In genomic region chr17:58806046-58806445, GRCh38 we compare ENCODE assay signal across 34 cellular contexts. TPM values are rescaled to one million over a fixed set of nuclear protein-coding genes. Genes with fewer than 3 reads are reported as not detected.
"Had no signal": no experiment of that assay in that cellular context is flagged by ENCODE, and none has a peak within 500 bp of the region (broad histone marks: within the 10 kb centered on the region; RNA-seq: fewer than 3 reads in every experiment).

No MANE protein-coding gene starts in this region.

- ATAC-seq: activated naive CD4-positive, alpha-beta T cell treated with anti-CD3 and anti-CD28 coated beads, Interleukin-2, amount 50 U/mL, for 72 hours; activated T-cell treated with anti-CD3 and anti-CD28 coated beads, Interleukin-2, amount 50 U/mL, for 72 hours; gastroesophageal sphincter; T-helper 17 cell had no signal

- H3K9me3 Mint-ChIP-seq: activated naive CD4-positive, alpha-beta T cell treated with anti-CD3 and anti-CD28 coated beads, Interleukin-2, amount 10 ng/mL, durations not matched to agents 7 days and 5 days; activated naive CD4-positive, alpha-beta T cell treated with anti-CD3 and anti-CD28 coated beads, Interleukin-2, amount 50 U/mL, for 72 hours; activated T-cell treated with anti-CD3 and anti-CD28 coated beads, Interleukin-2, amount 50 U/mL, for 72 hours had no signal

- H3K27me3 ChIP-seq: ascending aorta, breast epithelium, cardiac muscle cell, colonic mucosa, esophagus squamous epithelium had no signal

- H3K4me1 ChIP-seq: ascending aorta, breast epithelium, colonic mucosa, esophagus squamous epithelium, gastroesophageal sphincter had no signal

- H3K27ac Mint-ChIP-seq: activated CD4-positive, alpha-beta memory T cell treated with anti-CD3 and anti-CD28 coated beads, Interleukin-2, amount 10 ng/mL, durations not matched to agents 7 days and 5 days; activated CD4-positive, alpha-beta T cell treated with anti-CD3 and anti-CD28 coated beads, Interleukin-2, amount 10 ng/mL, durations not matched to agents 7 days and 5 days; activated naive CD4-positive, alpha-beta T cell treated with anti-CD3 and anti-CD28 coated beads, Interleukin-2, amount 10 ng/mL, durations not matched to agents 7 days and 5 days; activated naive CD4-positive, alpha-beta T cell treated with anti-CD3 and anti-CD28 coated beads, Interleukin-2, amount 50 U/mL, for 72 hours; activated naive CD8-positive, alpha-beta T cell treated with anti-CD3 and anti-CD28 coated beads, Interleukin-2, amount 10 ng/mL, durations not matched to agents 7 days and 5 days; activated T-cell treated with anti-CD3 and anti-CD28 coated beads, Interleukin-2, amount 50 U/mL, for 24 hours; activated T-cell treated with anti-CD3 and anti-CD28 coated beads, Interleukin-2, amount 50 U/mL, for 72 hours; brain; T-helper 17 cell; T-helper 2 cell treated with Interferon-gamma antibody and Interleukin-4, amounts not matched to agents 5 μg/mL and 100 μg/mL, for 36 hours had no signal

- H3K27me3 Mint-ChIP-seq: brain had no signal

- H3K4me1 Mint-ChIP-seq: activated CD4-positive, alpha-beta memory T cell treated with anti-CD3 and anti-CD28 coated beads, Interleukin-2, amount 10 ng/mL, durations not matched to agents 7 days and 5 days; activated CD4-positive, alpha-beta T cell treated with anti-CD3 and anti-CD28 coated beads, Interleukin-2, amount 10 ng/mL, durations not matched to agents 7 days and 5 days; activated naive CD4-positive, alpha-beta T cell treated with anti-CD3 and anti-CD28 coated beads, Interleukin-2, amount 10 ng/mL, durations not matched to agents 7 days and 5 days; activated naive CD8-positive, alpha-beta T cell treated with anti-CD3 and anti-CD28 coated beads, Interleukin-2, amount 10 ng/mL, durations not matched to agents 7 days and 5 days; brain; T-helper 17 cell had no signal

- DNase-seq: activated CD4-positive, alpha-beta memory T cell treated with anti-CD3 and anti-CD28 coated beads, Interleukin-2, amount 10 ng/mL, durations not matched to agents 7 days and 5 days; activated CD4-positive, alpha-beta T cell treated with anti-CD3 and anti-CD28 coated beads for 1 hour; activated CD4-positive, alpha-beta T cell treated with anti-CD3 and anti-CD28 coated beads for 4 hours; activated CD4-positive, alpha-beta T cell treated with anti-CD3 and anti-CD28 coated beads, Interleukin-2, amount 10 ng/mL, durations not matched to agents 7 days and 5 days; activated CD4-positive, alpha-beta T cell treated with anti-CD3 and anti-CD28 coated beads, Interleukin-2, amount 50 U/mL, for 4 hours; activated CD4-positive, CD25-positive, alpha-beta regulatory T cell; activated CD8-positive, alpha-beta memory T cell treated with anti-CD3 and anti-CD28 coated beads, Interleukin-2, amount 50 U/mL, for 48 hours; activated gamma-delta T cell; activated naive CD4-positive, alpha-beta T cell; activated naive CD4-positive, alpha-beta T cell treated with anti-CD3 and anti-CD28 coated beads, Interleukin-2, amount 10 ng/mL, durations not matched to agents 7 days and 5 days; activated naive CD8-positive, alpha-beta T cell treated with anti-CD3 and anti-CD28 coated beads, Interleukin-2, amount 10 ng/mL, durations not matched to agents 7 days and 5 days; activated T-cell treated with anti-CD3 and anti-CD28 coated beads for 4 hours; activated T-cell treated with anti-CD3 and anti-CD28 coated beads, Interleukin-2, amount 50 U/mL, for 24 hours; activated T-cell treated with anti-CD3 and anti-CD28 coated beads, Interleukin-2, amount 50 U/mL, for 72 hours; central memory CD4-positive, alpha-beta T cell; cerebellar nuclear complex; colonic mucosa; effector CD8-positive, alpha-beta T cell; esophagus squamous epithelium; foreskin melanocyte; T-helper 1 cell; T-helper 17 cell; T1000 had no signal

- H3K9me3 ChIP-seq: colonic mucosa, esophagus squamous epithelium, gastroesophageal sphincter had no signal

- H3K27ac ChIP-seq: ascending aorta, breast epithelium, cardiac muscle cell, colonic mucosa, epithelial cell of prostate, esophagus squamous epithelium, gastroesophageal sphincter had no signal

- H3K4me3 ChIP-seq: ascending aorta, breast epithelium, cardiac muscle cell, colonic mucosa, esophagus squamous epithelium, gastroesophageal sphincter had no signal

- FAIRE-seq: endometrium, endothelial cell of umbilical vein had no signal

- H3K36me3 ChIP-seq: ascending aorta, breast epithelium, cardiac muscle cell, colonic mucosa, esophagus squamous epithelium, gastroesophageal sphincter had no signal

- H3K36me3 Mint-ChIP-seq: activated naive CD4-positive, alpha-beta T cell treated with anti-CD3 and anti-CD28 coated beads, Interleukin-2, amount 10 ng/mL, durations not matched to agents 7 days and 5 days; activated naive CD4-positive, alpha-beta T cell treated with anti-CD3 and anti-CD28 coated beads, Interleukin-2, amount 50 U/mL, for 72 hours; activated naive CD8-positive, alpha-beta T cell treated with anti-CD3 and anti-CD28 coated beads, Interleukin-2, amount 10 ng/mL, durations not matched to agents 7 days and 5 days had no signal

- H3K4me3 Mint-ChIP-seq: activated CD4-positive, alpha-beta memory T cell treated with anti-CD3 and anti-CD28 coated beads, Interleukin-2, amount 10 ng/mL, durations not matched to agents 7 days and 5 days; activated CD4-positive, alpha-beta T cell treated with anti-CD3 and anti-CD28 coated beads, Interleukin-2, amount 10 ng/mL, durations not matched to agents 7 days and 5 days; activated naive CD4-positive, alpha-beta T cell treated with anti-CD3 and anti-CD28 coated beads, Interleukin-2, amount 10 ng/mL, durations not matched to agents 7 days and 5 days; activated naive CD8-positive, alpha-beta T cell treated with anti-CD3 and anti-CD28 coated beads, Interleukin-2, amount 10 ng/mL, durations not matched to agents 7 days and 5 days; activated T-cell treated with anti-CD3 and anti-CD28 coated beads, Interleukin-2, amount 50 U/mL, for 24 hours; activated T-cell treated with anti-CD3 and anti-CD28 coated beads, Interleukin-2, amount 50 U/mL, for 72 hours; brain; T-helper 17 cell; T-helper 2 cell treated with Interferon-gamma antibody and Interleukin-4, amounts not matched to agents 5 μg/mL and 100 μg/mL, for 36 hours had no signal

RNA-seq across cellular contexts. Expression of gene PPM1E, which starts 50.4 kb away (rescaled TPM):
- total RNA-seq: activated CD4-positive, alpha-beta T cell treated with anti-CD3 and anti-CD28 coated beads, Interleukin-2, amount 10 ng/mL, durations not matched to agents 7 days and 5 days; activated naive CD8-positive, alpha-beta T cell treated with anti-CD3 and anti-CD28 coated beads, Interleukin-2, amount 10 ng/mL, durations not matched to agents 7 days and 5 days; endothelial cell of umbilical vein; glomerular endothelial cell; T-helper 17 cell had no signal
- polyA plus RNA-seq: cardiac muscle cell had no signal
